In genomic region chr4:84966382-84967291, GRCh38 we compare ENCODE assay signal across 8 cellular contexts. TPM values are rescaled to one million over a fixed set of nuclear protein-coding genes. Genes with fewer than 3 reads are reported as not detected.
DNase-seq lines count a peak whose midpoint lies in the region; ATAC-seq and TF ChIP-seq lines count a peak whose summit lies in the region.

Gene WDFY3, minus strand, starts transcription at chr4:84966690. Its CDS starts 106,099 bp downstream, at chr4:84860591.

- H4K20me1 ChIP-seq in MM.1S (ENCODE audit: insufficient read depth, low read length): no peaks in the 10 kb centered on the region

- ATAC-seq in GM19351 (IDR thresholded peaks at IDR 0.05; ENCODE audit: unreplicated experiment): peak; percentile 55

- peaks cover 11% of the 10 kb centered on the region for H3K79me2 ChIP-seq in MM.1S (ENCODE audit: low read length)

- H3K36me3 ChIP-seq in MM.1S (replicated peaks; ENCODE audit: insufficient read depth, low read length): no peaks in the 10 kb centered on the region

- H3K9ac ChIP-seq in MM.1S (ENCODE audit: low read length): peak within 1 kb of the TSS; percentile 67

- TF ChIP-seq CTCF in C4-2B (conservative IDR thresholded peaks at IDR 0.05) (no peak), MM.1S (IDR thresholded peaks at IDR 0.05; ENCODE audit: low read length) (no peak)

- H3K4me1 ChIP-seq in MM.1S (ENCODE audit: low read length): peaks cover 5% of the 10 kb centered on the region; the same call in 1 of the 2 replicates

- DNase-seq in MM.1S (peak; percentile 55), SHP77 (lab: John Stamatoyannopoulos, UW) (peak; percentile 79 to 80), cerebellar nuclear complex (lab: John Stamatoyannopoulos, UW) (peak; percentile 18 to 62), renal cortical epithelial cell (ENCODE audit: low read depth) (peak; percentile 84)
- no peak for DNase-seq in effector CD4-positive, alpha-beta T cell

- H3F3A ChIP-seq in MM.1S (ENCODE audit: insufficient read depth, low read length): no peaks in the 10 kb centered on the region

- peak within 1 kb of the TSS; percentile 93 for H3K27ac ChIP-seq in C4-2B
- H3K27ac ChIP-seq in MM.1S (ENCODE audit: low read length): no peak within 1 kb of the TSS

- no peaks in the 10 kb centered on the region for H3K9me2 ChIP-seq in MM.1S (replicated peaks; ENCODE audit: insufficient read depth, low read length)

- no peaks in the 10 kb centered on the region for H3K27me3 ChIP-seq in MM.1S (replicated peaks; ENCODE audit: insufficient read depth, low read length)

- H3K4me3 ChIP-seq in MM.1S (ENCODE audit: low read length): peak within 1 kb of the TSS; percentile 92
- peak within 1 kb of the TSS; percentile 90 for H3K4me3 ChIP-seq in iPS-18c (ENCODE audit: insufficient read depth, low read depth, low read length)

- H3K9me3 ChIP-seq in MM.1S (replicated peaks; ENCODE audit: insufficient read depth, low read length) (no peaks in the 10 kb centered on the region), iPS-18c (ENCODE audit: control insufficient read depth, insufficient read depth, low read length) (no peaks in the 10 kb centered on the region)

- H2AFZ ChIP-seq in MM.1S (ENCODE audit: low read length): peak within 1 kb of the TSS; percentile 96

- peak within 1 kb of the TSS; percentile 92 for H3K4me2 ChIP-seq in MM.1S (ENCODE audit: low read depth, low read length)

RNA-seq across cellular contexts. Expression of gene WDFY3, which starts in this region (rescaled TPM):
- 42.9 and 196 TPM in 2 replicates for total RNA-seq in renal cortical epithelial cell
